In genomic region chr2:25168256-25169072, GRCh38 we compare ENCODE assay signal across 9 cellular contexts. TPM values are rescaled to one million over a fixed set of nuclear protein-coding genes. Genes with fewer than 3 reads are reported as not detected.
DNase-seq lines count a peak whose midpoint lies in the region; FAIRE-seq and TF ChIP-seq lines count a peak whose summit lies in the region.
"Had no signal": no experiment of that assay in that cellular context is flagged by ENCODE, and none has a peak within 500 bp of the region (broad histone marks: within the 10 kb centered on the region; RNA-seq: fewer than 3 reads in every experiment).

TSS of gene POMC (minus strand) at chr2:25168580. CDS start at chr2:25164772, 3,808 bp downstream.

- H3K27ac ChIP-seq in SJCRH30: no peak within 1 kb of the TSS
- H3K27ac ChIP-seq in keratinocyte (ENCODE audit: control insufficient read depth, insufficient read depth, low read length): no peak within 1 kb of the TSS
- H3K27ac ChIP-seq: 22Rv1 had no signal

- H3K4me3 Mint-ChIP-seq in brain: peak within 1 kb of the TSS; percentile 73 to 81 (median 78)

- no peaks in the 10 kb centered on the region for H3K9me3 ChIP-seq in SJCRH30 (replicated peaks)
- H3K9me3 ChIP-seq in keratinocyte (ENCODE audit: control insufficient read depth, low read depth, low read length): no peaks in the 10 kb centered on the region

- H3K4me2 ChIP-seq in keratinocyte (ENCODE audit: control insufficient read depth, extremely low read depth, insufficient read depth, low read depth, low read length): peak within 1 kb of the TSS; percentile 84

- H3K79me2 ChIP-seq in keratinocyte (ENCODE audit: control insufficient read depth, insufficient read depth, low read length): no peaks in the 10 kb centered on the region

- FAIRE-seq in keratinocyte (lab: Jason Lieb, UNC): no peak

- no peak within 1 kb of the TSS for H3K27ac Mint-ChIP-seq in brain

- H3K9me1 ChIP-seq in keratinocyte (ENCODE audit: control insufficient read depth, extremely low read depth, insufficient read depth, low read length): no peaks in the 10 kb centered on the region

- peaks cover 0 to 18% (median 10%) of the 10 kb centered on the region in 5 experiments for H3K9me3 Mint-ChIP-seq in brain

- DNase-seq in DMS 273 (lab: John Stamatoyannopoulos, UW; ENCODE audit: unreplicated experiment): peak; percentile 62
- DNase-seq in DMS 273 treated with DMSO at 0.1 percent for 48 hours (lab: John Stamatoyannopoulos, UW): no peak
- DNase-seq in SJCRH30: peak; percentile 20 to 38
- no peak for DNase-seq in keratinocyte (ENCODE audit: low read depth, low spot score)
- peak; percentile 29 for DNase-seq in stimulated activated CD4-positive, alpha-beta T cell treated with anti-CD3 and anti-CD28 coated beads, Interleukin-4, amount 100 ng/mL, for 1 hour
- DNase-seq in SK-N-DZ (ENCODE audit: low spot score): no peak
- DNase-seq in NCI-H226: no peak

- H4K20me1 ChIP-seq in keratinocyte (ENCODE audit: control insufficient read depth, extremely low read depth, insufficient read depth, low read length): no peaks in the 10 kb centered on the region

- H2AFZ ChIP-seq in keratinocyte (ENCODE audit: control insufficient read depth, low read length): peak within 1 kb of the TSS; percentile 79

- no peaks in the 10 kb centered on the region for H3K4me1 ChIP-seq in SJCRH30
- H3K4me1 ChIP-seq in keratinocyte (ENCODE audit: control insufficient read depth, extremely low read depth, insufficient read depth, low read length): peaks cover 4% of the 10 kb centered on the region

- H3K27me3 ChIP-seq in SJCRH30 (peaks cover 23% of the 10 kb centered on the region; the same call in 1 of the 2 replicates), keratinocyte (ENCODE audit: control insufficient read depth, extremely low read depth, insufficient read depth, low read length) (peaks cover 38% of the 10 kb centered on the region)

- H3K36me3 Mint-ChIP-seq in brain: no peaks in the 10 kb centered on the region

- no peak within 1 kb of the TSS for H3K9ac ChIP-seq in keratinocyte (ENCODE audit: control insufficient read depth, extremely low read depth, insufficient read depth, low read length)

- no peaks in the 10 kb centered on the region for H3K36me3 ChIP-seq in SJCRH30
- H3K36me3 ChIP-seq in keratinocyte (ENCODE audit: control insufficient read depth in 2 of 2, extremely low read depth in 1 of 2, insufficient read depth in 2 of 2, low read length in 2 of 2): no peaks in the 10 kb centered on the region

- no peaks in the 10 kb centered on the region for H3K4me1 Mint-ChIP-seq in brain

- H3K27me3 Mint-ChIP-seq in brain: peaks cover 77% of the 10 kb centered on the region

- dilution Hi-C loops in keratinocyte (cut with MboI; ENCODE audit: extremely low pct_ligation_motif_present, low sequenced_read_pairs): no loop called here

- TF ChIP-seq CTCF in brain (conservative IDR thresholded peaks at IDR 0.05) (no peak), keratinocyte (optimal IDR thresholded peaks at IDR 0.05 in 1 of 3, IDR thresholded peaks at IDR 0.05 in 1 of 3, conservative IDR thresholded peaks at IDR 0.05 in 1 of 3; ENCODE audit: extremely low read depth in 1 of 3, insufficient read depth in 2 of 3, low read length in 3 of 3) (peak in 1 of 3 experiments; percentile 15)

- peak within 1 kb of the TSS; percentile 44 for H3K4me3 ChIP-seq in SJCRH30
- peak within 1 kb of the TSS; percentile 24 to 56 (median 55) for H3K4me3 ChIP-seq in keratinocyte (ENCODE audit: control insufficient read depth in 2 of 3, extremely low read depth in 1 of 3, insufficient read depth in 2 of 3, low read depth in 1 of 3, low read length in 3 of 3)

RNA-seq across cellular contexts. Expression of gene POMC, which starts in this region (rescaled TPM):
- total RNA-seq in SJCRH30 (2014; rRNA removed; shearing (Covaris generic)): not detected in 2 replicates
- polyA plus RNA-seq in brain (ENCODE audit: insufficient read depth, low read depth, low replicate concordance) (2.5 TPM), keratinocyte (0.13 TPM in 1 of 3 replicates, not detected in the others)
- not detected for polyA plus RNA-seq in keratinocyte (2011; ENCODE audit: low read depth)
- polyA plus RNA-seq in keratinocyte (2011; cell fraction: cytosol; rRNA removed): 0.08 TPM in 1 of 2 replicates, not detected in the other
- not detected in 2 replicates for polyA plus RNA-seq in keratinocyte (2011; cell fraction: nucleus; rRNA removed)
- polyA plus RNA-seq in keratinocyte (2012; ENCODE audit: low replicate concordance): 0.24 TPM in 1 of 2 replicates, not detected in the other
- polyA minus RNA-seq in keratinocyte: not detected in 3 replicates
- polyA minus RNA-seq in keratinocyte (2011; cell fraction: cytosol; rRNA and poly(A)+ RNA removed): not detected
- polyA minus RNA-seq in keratinocyte (2011; cell fraction: nucleus; rRNA and poly(A)+ RNA removed): not detected in 2 replicates
- not detected in 2 replicates for polyA plus RNA-seq in SK-N-DZ (2014; cell fraction: cytosol; rRNA removed)
- 0.20 TPM in 1 of 2 replicates, not detected in the other for polyA plus RNA-seq in SK-N-DZ (2014; cell fraction: nucleus; rRNA removed)

Comparison
In these comparisons a context has a peak if more than half of its experiments do, and no peak if none do; other contexts are left out.
1. DNase-seq: peak in DMS 273 (single experiment) and stimulated activated CD4-positive, alpha-beta T cell treated with anti-CD3 and anti-CD28 coated beads, Interleukin-4, amount 100 ng/mL, for 1 hour (single experiment); none in DMS 273 treated with DMSO at 0.1 percent for 48 hours (single experiment), keratinocyte (single experiment), SK-N-DZ (single experiment) and NCI-H226 (single experiment).
2. Peak in DNase-seq and H3K4me3 ChIP-seq in SJCRH30; RNA of the gene not detected or under 1 TPM.